Comparison of ENCODE assay signal across 23 cellular contexts in genomic region chr12:102990419-102990818, GRCh38. TPM values are rescaled to one million over a fixed set of nuclear protein-coding genes. Genes with fewer than 3 reads are reported as not detected.
DNase-seq lines count a peak whose midpoint lies in the region; ATAC-seq, FAIRE-seq and TF ChIP-seq lines count a peak whose summit lies in the region.
"Had no signal": no experiment of that assay in that cellular context is flagged by ENCODE, and none has a peak within 500 bp of the region (broad histone marks: within the 10 kb centered on the region; RNA-seq: fewer than 3 reads in every experiment).

No MANE protein-coding gene starts in this region.

- FAIRE-seq in GM12878 (lab: Jason Lieb, UNC) (no peak), urothelium cell line (lab: Jason Lieb, UNC) (no peak)
- FAIRE-seq: colon, islet of Langerhans had no signal

- TF ChIP-seq CTCF in HCT116 (IDR thresholded peaks at IDR 0.05 in 2 of 3, conservative IDR thresholded peaks at IDR 0.05 in 1 of 3; ENCODE audit: borderline replicate concordance in 1 of 3, insufficient read depth in 1 of 3, low read depth in 2 of 3, low read length in 2 of 3) (no peak), GM12878 (IDR thresholded peaks at IDR 0.05 in 2 of 3, conservative IDR thresholded peaks at IDR 0.05 in 1 of 3; ENCODE audit: control insufficient read depth in 2 of 3, extremely low read depth in 1 of 3, insufficient read depth in 1 of 3, low read depth in 3 of 3, low read length in 3 of 3) (0 out of 6 replicates have a peak, but pooled peaks of 1 of the 3 experiments have one; percentile 14), neural progenitor cell (IDR thresholded peaks at IDR 0.05) (peak; percentile 34)

- no peak overlapping the region for H3K4me2 ChIP-seq in HCT116 (ENCODE audit: low read length)
- no peak overlapping the region for H3K4me2 ChIP-seq in GM12878 (ENCODE audit: control insufficient read depth, insufficient read depth)
- no peak overlapping the region for H3K4me2 ChIP-seq in neural progenitor cell

- no peaks in the 10 kb centered on the region for H3K27me3 Mint-ChIP-seq in neural progenitor cell (ENCODE audit: insufficient read depth, low read depth)
- peaks cover 0 to 11% of the 10 kb centered on the region in 2 donors for H3K27me3 Mint-ChIP-seq in CD8-positive, alpha-beta memory T cell
- H3K27me3 Mint-ChIP-seq: activated naive CD8-positive, alpha-beta T cell treated with anti-CD3 and anti-CD28 coated beads for 36 hours had no signal

- CTCF ChIA-PET in HCT116 (lab: Charles Lee) (no interaction called here), GM12878 (lab: Yijun Ruan, JAX) (interaction anchor here (0.9 to 4.1 kb wide), 10 partner anchors 13 to 505 kb away, joined by 3 to 16 read pairs (median 4); partner anchors contain the start of gene C12orf42)
- CTCF ChIA-PET in CD8-positive, alpha-beta memory T cell (lab: Charles Lee), result no interaction called here

- no peak for TF ChIP-seq EP300 in GM12878 (IDR thresholded peaks at IDR 0.05; ENCODE audit: borderline replicate concordance in 1 of 2, control insufficient read depth in 1 of 2, low read depth in 2 of 2, low read length in 2 of 2)

- H3K9me3 Mint-ChIP-seq in neural progenitor cell, result no peaks in the 10 kb centered on the region
- H3K9me3 Mint-ChIP-seq in CD8-positive, alpha-beta memory T cell, result peaks cover 0 to 3% (median 0%) of the 10 kb centered on the region in 5 donors
- H3K9me3 Mint-ChIP-seq: activated naive CD8-positive, alpha-beta T cell treated with anti-CD3 and anti-CD28 coated beads for 36 hours had no signal

- no TSS peak for BruUV-seq in HCT116 (replicated peaks; lab: Mats Ljungman, UMichigan)
- BruUV-seq in GM12878 (replicated peaks; lab: Mats Ljungman, UMichigan), result no TSS peak

- 70% methylated on average over 2 of the region's 2 CpGs for WGBS in GM12878 (ENCODE audit: insufficient coverage, insufficient replicate concordance, low lambda C conversion rate, missing lambda C conversion rate)

- H3K4me1 ChIP-seq in HCT116 (ENCODE audit: control insufficient read depth in 1 of 2, insufficient read depth in 2 of 2, low read length in 2 of 2) (no peaks in the 10 kb centered on the region), GM12878 (ENCODE audit: control insufficient read depth, insufficient read depth, low read length) (no peaks in the 10 kb centered on the region; the same call in 1 of the 2 replicates), neural progenitor cell (no peaks in the 10 kb centered on the region)
- H3K4me1 ChIP-seq in CD8-positive, alpha-beta memory T cell (ENCODE audit: insufficient read depth, low read length), result no peaks in the 10 kb centered on the region
- H3K4me1 ChIP-seq: HAP-1, heart right ventricle, vagina had no signal

- ATAC-seq in HCT116 (0 out of 2 replicates have a peak, but pooled peaks have one; percentile 46), GM12878 (peak; percentile 49)
- ATAC-seq: heart right ventricle had no signal

- H3K27ac ChIP-seq in HCT116 (ENCODE audit: low read depth, low read length) (no peak overlapping the region), GM12878 (ENCODE audit: control insufficient read depth, insufficient read depth) (no peak overlapping the region), neural progenitor cell (no peak overlapping the region)
- no peak overlapping the region for H3K27ac ChIP-seq in CD8-positive, alpha-beta memory T cell (ENCODE audit: low read depth, low read length)
- H3K27ac ChIP-seq: C4-2B, heart right ventricle, vagina had no signal

- POLR2A ChIA-PET in HCT116 (lab: Charles Lee) (no interaction called here), GM12878 (lab: Charles Lee) (no interaction called here)
- POLR2A ChIA-PET in CD8-positive, alpha-beta memory T cell (lab: Charles Lee), result no interaction called here

- H4K20me1 ChIP-seq in HCT116 (ENCODE audit: insufficient read depth), result no peaks in the 10 kb centered on the region
- H4K20me1 ChIP-seq in GM12878 (ENCODE audit: control insufficient read depth, insufficient read depth), result no peaks in the 10 kb centered on the region
- no peaks in the 10 kb centered on the region for H4K20me1 ChIP-seq in neural progenitor cell (ENCODE audit: low read depth)

- H2AFZ ChIP-seq in HCT116 (ENCODE audit: low read depth, low read length, poor library complexity, severe bottlenecking) (no peak overlapping the region), GM12878 (ENCODE audit: control insufficient read depth, low read depth, low read length) (no peak overlapping the region), neural progenitor cell (replicated peaks) (no peak overlapping the region)

- H3K27ac Mint-ChIP-seq in neural progenitor cell, result peak overlapping the region; percentile 47
- H3K27ac Mint-ChIP-seq in CD8-positive, alpha-beta memory T cell, result no peak overlapping the region
- H3K27ac Mint-ChIP-seq: activated B cell treated with CpG ODN at 0.5 μM for 24 hours; activated naive CD8-positive, alpha-beta T cell treated with anti-CD3 and anti-CD28 coated beads for 36 hours had no signal

- no peak overlapping the region for H3K4me3 Mint-ChIP-seq in neural progenitor cell
- no peak overlapping the region for H3K4me3 Mint-ChIP-seq in CD8-positive, alpha-beta memory T cell
- H3K4me3 Mint-ChIP-seq: activated B cell treated with CpG ODN at 0.5 μM for 24 hours; activated naive CD8-positive, alpha-beta T cell treated with anti-CD3 and anti-CD28 coated beads for 36 hours had no signal

- DNase-seq in NCI-H510A treated with DMSO at 0.1 percent for 48 hours (lab: John Stamatoyannopoulos, UW), result peak; percentile 13
- no peak for DNase-seq in NCI-H510A (lab: John Stamatoyannopoulos, UW)
- no peak for DNase-seq in HCT116 (ENCODE audit: low read depth, low spot score)
- no peak for DNase-seq in GM12878 (ENCODE audit: low read depth, low spot score)
- peak; percentile 42 for DNase-seq in neural progenitor cell (ENCODE audit: low spot score)
- DNase-seq in urothelium cell line (ENCODE audit: low spot score), result no peak
- no peak for DNase-seq in cortex of kidney (lab: John Stamatoyannopoulos, UW)
- no peak for DNase-seq in CD8-positive, alpha-beta memory T cell
- DNase-seq: activated B cell treated with CpG ODN at 0.5 μM for 24 hours; activated naive CD8-positive, alpha-beta T cell treated with anti-CD3 and anti-CD28 coated beads for 36 hours; heart right ventricle; NCI-H1436 treated with DMSO at 0.1 percent for 48 hours had no signal

- SMC1A ChIA-PET in GM12878 (lab: Charles Lee; ENCODE audit: uncharacterized antibody, unreplicated experiment), result interaction anchor here (0.7 to 4.8 kb wide), 12 partner anchors 10 to 559 kb away, joined by 3 to 37 read pairs (median 4); no protein-coding TSS in a partner anchor

- intact Hi-C loops in HCT116 (cut with micrococcal nuclease) (no loop called here), GM12878 (cut with micrococcal nuclease; ENCODE audit: unreplicated experiment) (loop anchor here (5.0 kb wide), 1 partner anchor 122 kb away; no protein-coding TSS in a partner anchor)

- no peaks in the 10 kb centered on the region for H3K79me2 ChIP-seq in HCT116 (ENCODE audit: insufficient read depth, low read length)
- no peaks in the 10 kb centered on the region for H3K79me2 ChIP-seq in GM12878 (ENCODE audit: control insufficient read depth, insufficient read depth, low read length)
- H3K79me2 ChIP-seq in neural progenitor cell (ENCODE audit: low read depth), result no peaks in the 10 kb centered on the region

- no peak for TF ChIP-seq POLR2A in HCT116 (IDR thresholded peaks at IDR 0.05; ENCODE audit: borderline replicate concordance, extremely low read depth, insufficient read depth, insufficient read length)
- TF ChIP-seq POLR2A in GM12878 (IDR thresholded peaks at IDR 0.05; ENCODE audit: low read depth, low read length), result no peak

- H3K36me3 ChIP-seq in HCT116 (ENCODE audit: control insufficient read depth in 1 of 2, insufficient read depth in 2 of 2, low read length in 2 of 2) (no peaks in the 10 kb centered on the region), GM12878 (ENCODE audit: control insufficient read depth in 2 of 2, insufficient read depth in 2 of 2, low read length in 1 of 2) (no peaks in the 10 kb centered on the region), neural progenitor cell (no peaks in the 10 kb centered on the region)
- H3K36me3 ChIP-seq in CD8-positive, alpha-beta memory T cell (ENCODE audit: insufficient read depth, low read length), result no peaks in the 10 kb centered on the region
- H3K36me3 ChIP-seq: HAP-1, heart right ventricle, vagina had no signal

- no peak for TF ChIP-seq RAD21 in HCT116 (IDR thresholded peaks at IDR 0.05; ENCODE audit: low read depth)
- peak; percentile 46; the same call in 1 of the 2 replicates for TF ChIP-seq RAD21 in GM12878 (IDR thresholded peaks at IDR 0.05; ENCODE audit: insufficient read depth, low read depth, low read length)

- no peaks in the 10 kb centered on the region for H3K9me3 ChIP-seq in HCT116 (ENCODE audit: control insufficient read depth in 1 of 2, insufficient read depth in 1 of 2, low read depth in 1 of 2, low read length in 2 of 2)
- H3K9me3 ChIP-seq in GM12878 (replicated peaks; ENCODE audit: control insufficient read depth, insufficient read depth, low read length), result no peaks in the 10 kb centered on the region; the same call in 2 of the 3 replicates
- H3K9me3 ChIP-seq in neural progenitor cell (ENCODE audit: low read depth), result no peaks in the 10 kb centered on the region
- H3K9me3 ChIP-seq in CD8-positive, alpha-beta memory T cell (ENCODE audit: low read length), result no peaks in the 10 kb centered on the region
- H3K9me3 ChIP-seq: HAP-1, heart right ventricle, vagina had no signal

- no peaks in the 10 kb centered on the region for H3F3A ChIP-seq in neural progenitor cell (ENCODE audit: low read depth)

- H3K4me1 Mint-ChIP-seq in neural progenitor cell, result peaks cover 8% of the 10 kb centered on the region
- peaks cover 2 to 20% (median 10%) of the 10 kb centered on the region in 3 donors for H3K4me1 Mint-ChIP-seq in CD8-positive, alpha-beta memory T cell
- H3K4me1 Mint-ChIP-seq: activated B cell treated with CpG ODN at 0.5 μM for 24 hours; activated naive CD8-positive, alpha-beta T cell treated with anti-CD3 and anti-CD28 coated beads for 36 hours had no signal

- H3K9ac ChIP-seq in HCT116 (ENCODE audit: low read length), result no peak overlapping the region
- H3K9ac ChIP-seq in GM12878 (ENCODE audit: control insufficient read depth, insufficient read depth, low read length), result no peak overlapping the region
- no peak overlapping the region for H3K9ac ChIP-seq in neural progenitor cell

- no peak overlapping the region for H3K4me3 ChIP-seq in HCT116 (replicated peaks in 1 of 2; ENCODE audit: low read depth in 1 of 2, low read length in 2 of 2)
- H3K4me3 ChIP-seq in GM12878, result no peak overlapping the region
- H3K4me3 ChIP-seq in neural progenitor cell, result no peak overlapping the region
- no peak overlapping the region for H3K4me3 ChIP-seq in CD8-positive, alpha-beta memory T cell (ENCODE audit: low read length)
- H3K4me3 ChIP-seq: HAP-1, heart right ventricle, lung, vagina had no signal

- RAD21 ChIA-PET in HCT116 (lab: Charles Lee; ENCODE audit: low non-redundant PET in 1 of 2, low total read pairs in 2 of 2, uncharacterized antibody in 2 of 2, unreplicated experiment in 2 of 2), result no interaction called here
- RAD21 ChIA-PET in GM12878 (lab: Charles Lee; ENCODE audit: unreplicated experiment), result interaction anchor here (0.6 to 5.0 kb wide), 10 partner anchors 14 to 558 kb away, joined by 3 to 54 read pairs (median 3); no protein-coding TSS in a partner anchor

- H3K9me2 ChIP-seq in HCT116 (ENCODE audit: insufficient read depth), result no peaks in the 10 kb centered on the region

- no peaks in the 10 kb centered on the region for H3K36me3 Mint-ChIP-seq in neural progenitor cell
- H3K36me3 Mint-ChIP-seq in CD8-positive, alpha-beta memory T cell, result no peaks in the 10 kb centered on the region
- H3K36me3 Mint-ChIP-seq: activated naive CD8-positive, alpha-beta T cell treated with anti-CD3 and anti-CD28 coated beads for 36 hours had no signal

- H3K27me3 ChIP-seq in HCT116 (ENCODE audit: insufficient read depth, low read length) (0 out of 2 replicates have a peak, but pooled peaks cover 3% of the 10 kb centered on the region), GM12878 (replicated peaks in 1 of 2; ENCODE audit: control insufficient read depth in 2 of 2, insufficient read depth in 2 of 2, low read length in 1 of 2) (no peaks in the 10 kb centered on the region), neural progenitor cell (peaks cover 4% of the 10 kb centered on the region)
- no peaks in the 10 kb centered on the region for H3K27me3 ChIP-seq in CD8-positive, alpha-beta memory T cell (ENCODE audit: insufficient read depth, low read length, poor library complexity, severe bottlenecking)
- H3K27me3 ChIP-seq: heart right ventricle, vagina had no signal

- in situ Hi-C loops in GM12878 (cut with MboI), result no loop called here

RNA-seq across cellular contexts. Expression of gene ASCL1, which starts 32.9 kb away (rescaled TPM):
- not detected for total RNA-seq in HCT116 (2021; ENCODE audit: unreplicated experiment)
- not detected in 2 replicates for polyA plus RNA-seq in HCT116 (2012)
- total RNA-seq in GM12878 (2013; cell fraction: nucleolus; rRNA removed), result 25.2 and 26.4 TPM in 2 replicates
- 18.2 and 18.4 TPM in 2 replicates for total RNA-seq in GM12878 (2014; rRNA removed)
- total RNA-seq in GM12878 (2014; rRNA removed; fragmentation: Illumina TruSeq; extraction: Trizol), result 11.2 and 12.6 TPM in 2 replicates
- 20.2 and 21.4 TPM in 2 replicates for total RNA-seq in GM12878 (2021)
- 0.72 TPM for polyA plus RNA-seq in GM12878 (2011; ENCODE audit: low read depth)
- 56.2 and 61.1 TPM in 2 replicates for polyA plus RNA-seq in GM12878 (2011; rRNA removed)
- 68.1 and 75.3 TPM in 2 replicates for polyA plus RNA-seq in GM12878 (2011; cell fraction: cytosol; rRNA removed)
- polyA plus RNA-seq in GM12878 (2011; cell fraction: nucleus; rRNA removed), result 32.5 and 37.1 TPM in 2 replicates
- 0.96 and 1.8 TPM in 2 replicates for polyA plus RNA-seq in GM12878 (2012)
- 19.3 and 19.6 TPM in 2 replicates for polyA plus RNA-seq in GM12878 (2014; fragmentation: Illumina TruSeq; extraction: Trizol)
- 10 to 100 TPM; 10.6 to 11.3 TPM for polyA plus RNA-seq in GM12878 (2014; fragmentation: Nextera tagmentation; extraction: Ambion mirVana)
- polyA plus RNA-seq in GM12878 (2014; rRNA removed), result 21.8 and 26.8 TPM in 2 replicates
- polyA plus RNA-seq in GM12878 (2016; fragmentation: Nextera tagmentation; extraction: Ambion mirVana), result 10 to 100 TPM; 31.1 to 34.1 TPM
- polyA minus RNA-seq in GM12878 (2011; rRNA and poly(A)+ RNA removed), result 24.4 and 31.1 TPM in 2 replicates
- 16.3 and 19.0 TPM in 2 replicates for polyA minus RNA-seq in GM12878 (2011; cell fraction: cytosol; rRNA and poly(A)+ RNA removed)
- polyA minus RNA-seq in GM12878 (2011; cell fraction: nucleus; rRNA and poly(A)+ RNA removed), result 16.0 and 22.7 TPM in 2 replicates
- total RNA-seq in neural progenitor cell (ENCODE audit: low replicate concordance), result 0.21 TPM in 1 of 2 replicates, not detected in the other
- not detected for total RNA-seq in CD8-positive, alpha-beta memory T cell
- polyA plus RNA-seq in CD8-positive, alpha-beta memory T cell, result not detected
- total RNA-seq: A673; activated B cell treated with CpG ODN at 0.5 μM for 24 hours; activated naive CD8-positive, alpha-beta T cell treated with anti-CD3 and anti-CD28 coated beads for 36 hours; heart right ventricle; M059J; NCI-H460; renal cortical epithelial cell; T-helper 2 cell treated with Interferon-gamma antibody and Interleukin-4, amounts not matched to agents 100 ng/mL and 5 ng/mL, for 36 hours; vagina had no signal
- polyA plus RNA-seq: heart right ventricle had no signal

Comparison
In these comparisons a context has a peak if more than half of its experiments do, and no peak if none do; other contexts are left out.
1. DNase-seq: peak in NCI-H510A treated with DMSO at 0.1 percent for 48 hours (single experiment) and neural progenitor cell (single experiment); none in NCI-H510A (single experiment), HCT116 (single experiment), GM12878 (single experiment), urothelium cell line (single experiment), cortex of kidney (single experiment) and CD8-positive, alpha-beta memory T cell (0 of 5).
2. RNA of gene ASCL1, which starts 32.9 kb away (total RNA-seq): 11.2 to 26.4 TPM in GM12878; 0.21 TPM in neural progenitor cell, not detected in HCT116 (single experiment) and not detected in CD8-positive, alpha-beta memory T cell; every median in the first group is over 10 times any median in the second.